ENCODE assay signal across 15 cellular contexts in the genomic region with DNA sequence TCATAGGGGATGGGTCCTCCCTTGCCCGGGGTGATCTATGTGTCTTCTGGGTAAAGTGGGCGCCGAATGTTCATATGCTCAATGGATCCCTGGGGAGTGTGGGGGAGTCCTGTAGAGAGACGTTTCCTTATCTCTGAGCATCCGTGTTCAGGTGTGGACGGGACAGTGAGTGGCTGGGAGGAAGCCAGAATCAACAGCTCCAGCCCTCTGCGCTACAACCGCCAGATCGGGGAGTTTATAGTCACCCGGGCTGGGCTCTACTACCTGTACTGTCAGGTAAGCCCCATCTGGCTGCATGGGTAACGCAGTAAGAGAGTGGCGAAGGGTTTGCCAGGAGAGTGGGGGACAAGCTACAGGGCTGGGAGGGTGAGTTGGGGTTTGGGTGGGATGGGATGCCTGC. TPM values are rescaled to one million over a fixed set of nuclear protein-coding genes. Genes with fewer than 3 reads are reported as not detected.
A peak's percentile ranks its signal among the peaks of the same experiment; 100 is the strongest.
DNase-seq lines count a peak whose midpoint lies in the region; ATAC-seq and TF ChIP-seq lines count a peak whose summit lies in the region.
"Had no signal": no experiment of that assay in that cellular context is flagged by ENCODE, and none has a peak within 500 bp of the region (broad histone marks: within the 10 kb centered on the region; RNA-seq: fewer than 3 reads in every experiment).

No MANE protein-coding gene starts in this region.

- H3K4me3 ChIP-seq in Peyer's patch (peak overlapping the region in 2 of 4 donors; percentile 71 to 99), gastroesophageal sphincter (no peak overlapping the region), rectal smooth muscle tissue (ENCODE audit: low read length) (no peak overlapping the region)
- H3K4me3 ChIP-seq: BLaER1, GM23248 had no signal

- DNase-seq in CD14-positive monocyte (ENCODE audit: low spot score) (no peak), Peyer's patch (no peak), type B pancreatic cell (ENCODE audit: extremely low spot score, unreplicated experiment) (no peak), globus pallidus (ENCODE audit: low spot score) (no peak)
- DNase-seq: GM23248; head of caudate nucleus; NCI-H2107; stimulated activated naive CD4-positive, alpha-beta T cell; SW 1271 had no signal

- H3K27ac Mint-ChIP-seq in CD14-positive monocyte = peak overlapping the region in 6 of 7 donors; percentile 62 to 98 (median 79)
- no peak overlapping the region for H3K27ac Mint-ChIP-seq in type B pancreatic cell

- H3K9ac ChIP-seq in rectal smooth muscle tissue (ENCODE audit: low read length) = no peak overlapping the region
- H3K9ac ChIP-seq: GM23248 had no signal

- H3K36me3 ChIP-seq in Peyer's patch = no peaks in the 10 kb centered on the region
- peaks cover 0 to 23% of the 10 kb centered on the region in 2 donors for H3K36me3 ChIP-seq in gastroesophageal sphincter
- H3K36me3 ChIP-seq in rectal smooth muscle tissue (ENCODE audit: control insufficient read depth, insufficient read depth, low read length) = peaks cover 6% of the 10 kb centered on the region
- H3K36me3 ChIP-seq: BLaER1 had no signal

- TF ChIP-seq EP300 in gastroesophageal sphincter (IDR thresholded peaks at IDR 0.05) = no peak

- TF ChIP-seq CTCF in CD14-positive monocyte (IDR thresholded peaks at IDR 0.05) (no peak), Peyer's patch (IDR thresholded peaks at IDR 0.05) (no peak), gastroesophageal sphincter (IDR thresholded peaks at IDR 0.05) (no peak), type B pancreatic cell (conservative IDR thresholded peaks at IDR 0.05) (no peak)

- peaks cover 0 to 8% (median 7%) of the 10 kb centered on the region in 3 donors for H3K27me3 Mint-ChIP-seq in CD14-positive monocyte (ENCODE audit: low read depth in 3 of 3)
- no peaks in the 10 kb centered on the region for H3K27me3 Mint-ChIP-seq in type B pancreatic cell

- WGBS in gastroesophageal sphincter (ENCODE audit: low coverage in 1 of 2), 2 donors = 81% methylated on average over 3 to 10 of the region's 12 CpGs

- H3K27ac ChIP-seq in Peyer's patch (peak overlapping the region in 3 of 4 donors; percentile 89 to 99 (median 92)), gastroesophageal sphincter (peak overlapping the region in 3 of 4 donors; percentile 91 to 96 (median 95)), rectal smooth muscle tissue (ENCODE audit: low read depth, low read length) (peak overlapping the region; percentile 99)
- H3K27ac ChIP-seq: GM23248 had no signal

- ATAC-seq in gastroesophageal sphincter (no peak), HG02623 (IDR thresholded peaks at IDR 0.05; ENCODE audit: unreplicated experiment) (no peak), HG03280 (IDR thresholded peaks at IDR 0.05; ENCODE audit: unreplicated experiment) (no peak)
- ATAC-seq: activated CD4-positive, CD25-positive, alpha-beta regulatory T cell treated with anti-CD3 and anti-CD28 coated beads, Interleukin-2, amount 50 U/mL, for 24 hours had no signal

- H3K4me3 Mint-ChIP-seq in CD14-positive monocyte = peak overlapping the region in 1 of 2 donors; percentile 3
- H3K4me3 Mint-ChIP-seq in type B pancreatic cell = no peak overlapping the region

- H3K9me3 Mint-ChIP-seq in CD14-positive monocyte = peaks cover 0 to 3% (median 0%) of the 10 kb centered on the region in 7 donors
- no peaks in the 10 kb centered on the region for H3K9me3 Mint-ChIP-seq in type B pancreatic cell

- H3K36me3 Mint-ChIP-seq in CD14-positive monocyte = peaks cover 35 to 44% of the 10 kb centered on the region in 2 donors
- H3K36me3 Mint-ChIP-seq in type B pancreatic cell = no peaks in the 10 kb centered on the region

- TF ChIP-seq POLR2A in Peyer's patch (IDR thresholded peaks at IDR 0.05) (no peak), gastroesophageal sphincter (IDR thresholded peaks at IDR 0.05) (no peak)

- intact Hi-C loops in CD14-positive monocyte (cut with micrococcal nuclease) = no loop called here

- H3K27me3 ChIP-seq in Peyer's patch = no peaks in the 10 kb centered on the region
- no peaks in the 10 kb centered on the region for H3K27me3 ChIP-seq in gastroesophageal sphincter
- no peaks in the 10 kb centered on the region for H3K27me3 ChIP-seq in rectal smooth muscle tissue (ENCODE audit: control insufficient read depth, insufficient read depth, low read length)
- H3K27me3 ChIP-seq: BLaER1 had no signal

- H3K4me1 Mint-ChIP-seq in CD14-positive monocyte (peaks cover 81% of the 10 kb centered on the region), type B pancreatic cell (ENCODE audit: unreplicated experiment) (peaks cover 41% of the 10 kb centered on the region)

- H3K4me1 ChIP-seq in Peyer's patch = peaks cover 4 to 42% (median 28%) of the 10 kb centered on the region in 4 donors
- peaks cover 2 to 50% (median 37%) of the 10 kb centered on the region in 3 donors for H3K4me1 ChIP-seq in gastroesophageal sphincter
- peaks cover 30% of the 10 kb centered on the region for H3K4me1 ChIP-seq in rectal smooth muscle tissue (ENCODE audit: control insufficient read depth, insufficient read depth, low read length)

- H3K9me3 ChIP-seq in Peyer's patch (peaks cover 0 to 2% (median 0%) of the 10 kb centered on the region in 4 donors), gastroesophageal sphincter (no peaks in the 10 kb centered on the region)
- H3K9me3 ChIP-seq: BLaER1 had no signal

RNA-seq across cellular contexts. Expression of gene TNFSF13, which starts 1.9 kb away (rescaled TPM):
- 100 to 1,000 TPM; 491 to 523 TPM for polyA plus RNA-seq in CD14-positive monocyte
- 10 to 100 TPM in 3 of 4 donors, 1 to 10 TPM in 1; 5.0 to 54.4 (median 38.7) TPM for total RNA-seq in Peyer's patch
- 10 to 100 TPM; 14.5 to 47.1 (median 27.2) TPM for total RNA-seq in gastroesophageal sphincter
- total RNA-seq in type B pancreatic cell (ENCODE audit: low replicate concordance) = 2.4 and 3.5 TPM in 2 replicates
- total RNA-seq: GM23248 had no signal

RNA-seq across cellular contexts. Expression of gene SENP3, which starts 5.1 kb away (rescaled TPM):
- 1 to 10 TPM; 2.9 to 5.6 TPM for polyA plus RNA-seq in CD14-positive monocyte
- total RNA-seq in Peyer's patch (10 to 100 TPM; 31.4 to 47.7 (median 43.7) TPM), gastroesophageal sphincter (10 to 100 TPM; 68.3 to 94.7 (median 79.6) TPM), type B pancreatic cell (ENCODE audit: low replicate concordance) (50.2 and 52.7 TPM in 2 replicates)

RNA-seq across cellular contexts. Expression of gene TNFSF12, which starts 7.8 kb away (rescaled TPM):
- polyA plus RNA-seq in CD14-positive monocyte = 10 to 100 TPM; 37.7 to 50.2 TPM
- total RNA-seq in Peyer's patch (10 to 100 TPM in 3 of 4 donors, 1 to 10 TPM in 1; 7.6 to 58.6 (median 15.2) TPM), gastroesophageal sphincter (100 to 1,000 TPM in 1 of 4 donors, 10 to 100 TPM in 3; 61.1 to 108 (median 84.7) TPM), type B pancreatic cell (ENCODE audit: low replicate concordance) (4.3 and 11.3 TPM in 2 replicates)

RNA-seq across cellular contexts. Expression of gene CD68, which starts 22.8 kb away (rescaled TPM):
- polyA plus RNA-seq in CD14-positive monocyte = 100 to 1,000 TPM; 642 to 884 TPM
- 100 to 1,000 TPM in 3 of 4 donors, 10 to 100 TPM in 1; 42.1 to 149 (median 124) TPM for total RNA-seq in Peyer's patch
- total RNA-seq in gastroesophageal sphincter = 10 to 100 TPM in 3 of 4 donors, 1 to 10 TPM in 1; 7.9 to 83.1 (median 46.1) TPM
- 5.0 and 5.8 TPM in 2 replicates for total RNA-seq in type B pancreatic cell (ENCODE audit: low replicate concordance)

RNA-seq across cellular contexts. Expression of gene MPDU1, which starts 27.0 kb away (rescaled TPM):
- 100 to 1,000 TPM; 103 to 107 TPM for polyA plus RNA-seq in CD14-positive monocyte
- total RNA-seq in Peyer's patch (100 to 1,000 TPM in 3 of 4 donors, 10 to 100 TPM in 1; 37.1 to 236 (median 125) TPM), gastroesophageal sphincter (10 to 100 TPM; 38.1 to 66.5 (median 51.2) TPM), type B pancreatic cell (ENCODE audit: low replicate concordance) (61.8 and 67.6 TPM in 2 replicates)
